ENCODE assay signal across 28 cellular contexts in genomic region chr2:224158061-224158460, GRCh38.
"Had no signal": no experiment of that assay in that cellular context is flagged by ENCODE, and none has a peak within 500 bp of the region (broad histone marks: within the 10 kb centered on the region; RNA-seq: fewer than 3 reads in every experiment).

No MANE protein-coding gene starts in this region.

- H3K9me3 Mint-ChIP-seq: dendritic cell treated with granulocyte-macrophage colony-stimulating factor and Interleukin-4, amounts not matched to agents 40 ng/mL and 50 ng/mL, for 4 days; effector memory CD8-positive, alpha-beta T cell had no signal

- H3K36me3 ChIP-seq: colonic mucosa, esophagus muscularis mucosa, esophagus squamous epithelium, gastrocnemius medialis, gastroesophageal sphincter, heart left ventricle, heart right ventricle had no signal

- H3K4me1 ChIP-seq: colonic mucosa, foreskin keratinocyte, gastrocnemius medialis, gastroesophageal sphincter had no signal

- FAIRE-seq: colon, endometrium, endothelial cell of umbilical vein, frontal cortex had no signal

- H3K4me3 ChIP-seq: colonic mucosa, coronary artery, dorsolateral prefrontal cortex, esophagus muscularis mucosa, esophagus squamous epithelium, gastrocnemius medialis, gastroesophageal sphincter, heart left ventricle, heart right ventricle had no signal

- H3K4me3 Mint-ChIP-seq: dendritic cell treated with granulocyte-macrophage colony-stimulating factor and Interleukin-4, amounts not matched to agents 40 ng/mL and 50 ng/mL, for 4 days; effector memory CD8-positive, alpha-beta T cell had no signal

- H3K27ac Mint-ChIP-seq: dendritic cell treated with granulocyte-macrophage colony-stimulating factor and Interleukin-4, amounts not matched to agents 40 ng/mL and 50 ng/mL, for 4 days; effector memory CD8-positive, alpha-beta T cell had no signal

- H3K9me3 ChIP-seq: colonic mucosa, esophagus muscularis mucosa, esophagus squamous epithelium, gastrocnemius medialis, gastroesophageal sphincter, heart right ventricle had no signal

- H3K27me3 ChIP-seq: colonic mucosa, dorsolateral prefrontal cortex, esophagus muscularis mucosa, esophagus squamous epithelium, foreskin keratinocyte, gastrocnemius medialis, gastroesophageal sphincter, heart left ventricle, heart right ventricle had no signal

- ATAC-seq: effector memory CD8-positive, alpha-beta T cell; esophagus mucosa; foreskin keratinocyte; gastrocnemius medialis; gastroesophageal sphincter; heart left ventricle had no signal

- H3K27ac ChIP-seq: colonic mucosa, coronary artery, dorsolateral prefrontal cortex, epithelial cell of prostate, esophagus muscularis mucosa, esophagus squamous epithelium, foreskin keratinocyte, gastrocnemius medialis, gastroesophageal sphincter, heart left ventricle, heart right ventricle had no signal

- DNase-seq: colonic mucosa; cortex of kidney; dermis blood vessel endothelial cell; dorsolateral prefrontal cortex; effector CD4-positive, alpha-beta T cell; effector CD8-positive, alpha-beta T cell; effector memory CD4-positive, alpha-beta T cell; effector memory CD8-positive, alpha-beta T cell; erythroblast; esophagus squamous epithelium; foreskin fibroblast; foreskin keratinocyte; foreskin melanocyte; gastrocnemius medialis; glutamatergic neuron; head of caudate nucleus; heart left ventricle; heart right ventricle had no signal

- H3K27me3 Mint-ChIP-seq: dendritic cell treated with granulocyte-macrophage colony-stimulating factor and Interleukin-4, amounts not matched to agents 40 ng/mL and 50 ng/mL, for 4 days had no signal
